ENCODE assay signal across 10 cellular contexts in the genomic region with DNA sequence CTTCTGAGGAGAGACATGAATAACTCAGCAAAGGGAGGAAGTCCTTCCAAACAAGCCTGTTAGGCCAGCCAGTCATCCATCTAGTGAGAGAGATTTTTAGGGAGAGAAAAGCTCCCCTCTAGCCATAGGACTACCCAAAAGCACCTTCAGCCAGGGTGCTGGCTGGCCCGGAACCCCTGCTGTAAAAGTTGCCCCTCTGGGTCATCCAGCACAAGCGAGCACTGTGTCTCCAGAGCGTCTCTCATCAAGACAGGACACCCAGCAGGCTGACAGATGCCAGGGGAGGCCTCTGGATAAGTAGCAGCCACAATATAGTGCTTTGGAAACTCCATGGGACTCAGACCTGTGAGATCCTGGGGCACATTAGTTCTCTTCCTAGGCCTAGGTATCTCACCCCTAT. TPM values are rescaled to one million over a fixed set of nuclear protein-coding genes. Genes with fewer than 3 reads are reported as not detected.
DNase-seq lines count a peak whose midpoint lies in the region; ATAC-seq and TF ChIP-seq lines count a peak whose summit lies in the region.
"Had no signal": no experiment of that assay in that cellular context is flagged by ENCODE, and none has a peak within 500 bp of the region (broad histone marks: within the 10 kb centered on the region; RNA-seq: fewer than 3 reads in every experiment).

No MANE protein-coding gene starts in this region.

- H3K27me3 ChIP-seq in spleen (replicated peaks in 1 of 7): no peaks in the 10 kb centered on the region

- TF ChIP-seq POLR2A in spleen (IDR thresholded peaks at IDR 0.05): no peak

- 96 to 100% (median 98%) methylated on average over 2 to 3 of the region's 3 CpGs for whole genome bisulfite sequencing in spleen, 5 donors

- peaks cover 0 to 70% (median 21%) of the 10 kb centered on the region in 6 donors for H3K4me1 ChIP-seq in spleen

- no peaks in the 10 kb centered on the region for H3K9me3 ChIP-seq in spleen

- ATAC-seq in SK-N-SH treated with all-trans-retinoic acid at 6 μM for 48 hours: no peak

- H3K36me3 ChIP-seq in spleen: peaks cover 0 to 88% (median 20%) of the 10 kb centered on the region in 6 donors

- intact Hi-C loops in spleen (cut with DNase I; ENCODE audit: low total_unique reads): no loop called here

- TF ChIP-seq CTCF in spleen (IDR thresholded peaks at IDR 0.05 in 8 of 11, conservative IDR thresholded peaks at IDR 0.05 in 3 of 11): no peak

- H3K4me3 ChIP-seq in spleen: no peak overlapping the region

- H3K27ac ChIP-seq in spleen: peak overlapping the region in 5 of 8 donors; percentile 21 to 86 (median 75)

- DNase-seq in EH (ENCODE audit: low read depth): peak; percentile 35
- DNase-seq in islet precursor cell: peak; percentile 43
- no peak for DNase-seq in spleen
- no peak for DNase-seq in dedifferentiated amniotic fluid mesenchymal stem cell (ENCODE audit: extremely low spot score)
- DNase-seq in GF-D8 (lab: John Stamatoyannopoulos, UW): no peak
- DNase-seq in stimulated activated CD4-positive, alpha-beta T cell treated with anti-CD3 and anti-CD28 coated beads, Interleukin-4, amount 100 ng/mL, for 1 hour: no peak
- no peak for DNase-seq in DMS53 (lab: John Stamatoyannopoulos, UW)
- DNase-seq: activated B cell treated with CpG ODN at 0.5 μM for 24 hours, NCI-H2029 treated with DMSO at 0.1 percent for 48 hours had no signal

TF ChIP-seq in SK-N-SH treated with all-trans-retinoic acid at 6 μM for 48 hours, 23 proteins besides CTCF, POLR2A, EP300 and RAD21:
- TF ChIP-seq CSDC2 (CRISPR knock-in tag; IDR thresholded peaks at IDR 0.05) (0 out of 2 replicates have a peak, but pooled peaks have one; percentile 11), ZNF8 (CRISPR knock-in tag; IDR thresholded peaks at IDR 0.05) (no peak)

RNA-seq across cellular contexts. Expression of a gene that starts 24.5 kb away (rescaled TPM):
- total RNA-seq in spleen: 100 to 1,000 TPM; 191 to 397 (median 338) TPM
- 100 to 1,000 TPM; 163 to 437 (median 230) TPM for polyA plus RNA-seq in spleen

Comparison
In these comparisons a context has a peak if more than half of its experiments do, and no peak if none do; other contexts are left out.
1. DNase-seq: peak in EH (single experiment) and islet precursor cell (single experiment); none in spleen (single experiment), dedifferentiated amniotic fluid mesenchymal stem cell (single experiment), GF-D8 (single experiment), stimulated activated CD4-positive, alpha-beta T cell treated with anti-CD3 and anti-CD28 coated beads, Interleukin-4, amount 100 ng/mL, for 1 hour (single experiment) and DMS53 (single experiment).